Comparison of ENCODE assay signal across 17 cellular contexts in the genomic region with DNA sequence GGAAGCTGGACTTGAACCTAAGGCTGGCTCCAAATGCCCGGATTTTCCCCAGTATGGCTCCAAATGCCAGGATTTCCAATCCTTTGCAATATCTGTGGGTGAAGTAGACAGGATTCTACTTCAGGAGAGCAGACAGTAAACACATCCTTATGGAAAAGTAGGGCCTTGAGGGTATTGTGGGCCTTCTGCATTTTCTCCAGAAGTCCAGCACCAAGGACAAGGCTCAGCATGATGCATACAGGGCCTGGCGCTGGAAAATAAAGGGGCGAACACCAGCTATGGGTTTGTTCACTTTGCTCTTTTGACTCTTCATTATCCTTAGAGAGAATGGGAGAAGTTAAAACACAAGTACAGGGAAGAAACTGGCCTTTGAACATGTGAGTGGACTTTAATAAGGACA.
A peak's percentile ranks its signal among the peaks of the same experiment; 100 is the strongest.
DNase-seq lines count a peak whose midpoint lies in the region; ATAC-seq and TF ChIP-seq lines count a peak whose summit lies in the region.
"Had no signal": no experiment of that assay in that cellular context is flagged by ENCODE, and none has a peak within 500 bp of the region (broad histone marks: within the 10 kb centered on the region; RNA-seq: fewer than 3 reads in every experiment).

No MANE protein-coding gene starts in this region.

- no peaks in the 10 kb centered on the region for H3K27me3 Mint-ChIP-seq in activated T-helper 2 cell treated with anti-CD3 and anti-CD28 coated beads, Interferon-gamma antibody, Interleukin-2, Interleukin-4, amounts not matched to agents 10 μg/mL and 5 μg/mL and 100 μg/mL, durations not matched to agents 14 hours and 24 hours and 36 hours (ENCODE audit: low read depth)
- H3K27me3 Mint-ChIP-seq: activated CD4-positive, alpha-beta memory T cell treated with anti-CD3 and anti-CD28 coated beads, Interleukin-2, amount 10 ng/mL, durations not matched to agents 7 days and 5 days; activated naive CD8-positive, alpha-beta T cell treated with anti-CD3 and anti-CD28 coated beads for 36 hours had no signal

- H3K9me3 Mint-ChIP-seq in activated T-helper 2 cell treated with anti-CD3 and anti-CD28 coated beads, Interferon-gamma antibody, Interleukin-2, Interleukin-4, amounts not matched to agents 10 μg/mL and 5 μg/mL and 100 μg/mL, durations not matched to agents 14 hours and 24 hours and 36 hours = no peaks in the 10 kb centered on the region
- H3K9me3 Mint-ChIP-seq: activated CD4-positive, alpha-beta memory T cell treated with anti-CD3 and anti-CD28 coated beads, Interleukin-2, amount 10 ng/mL, durations not matched to agents 7 days and 5 days; activated naive CD8-positive, alpha-beta T cell treated with anti-CD3 and anti-CD28 coated beads for 36 hours; nephron had no signal

- H3K9me3 ChIP-seq in BE2C = no peaks in the 10 kb centered on the region
- H3K9me3 ChIP-seq: Caco-2, vagina had no signal

- intact Hi-C loops in activated T-helper 2 cell treated with anti-CD3 and anti-CD28 coated beads, Interferon-gamma antibody, Interleukin-2, Interleukin-4, amounts not matched to agents 10 μg/mL and 5 μg/mL and 100 μg/mL, durations not matched to agents 14 hours and 24 hours and 36 hours (cut with micrococcal nuclease) = no loop called here

- H3K4me3 ChIP-seq in AG10803 (ENCODE audit: low read length) (no peak overlapping the region), brain microvascular endothelial cell (ENCODE audit: low read depth, low read length) (no peak overlapping the region), BE2C (ENCODE audit: low read depth, low read length) (no peak overlapping the region)
- H3K4me3 ChIP-seq: vagina had no signal

- TF ChIP-seq CTCF in AG10803 (conservative IDR thresholded peaks at IDR 0.05; ENCODE audit: low read length) = no peak
- no peak for TF ChIP-seq CTCF in brain microvascular endothelial cell (IDR thresholded peaks at IDR 0.05; ENCODE audit: low read depth, low read length, missing control alignments)
- no peak for TF ChIP-seq CTCF in BE2C (IDR thresholded peaks at IDR 0.05; ENCODE audit: low read depth, low read length)

- no peak overlapping the region for H3K27ac Mint-ChIP-seq in activated T-helper 2 cell treated with anti-CD3 and anti-CD28 coated beads, Interferon-gamma antibody, Interleukin-2, Interleukin-4, amounts not matched to agents 10 μg/mL and 5 μg/mL and 100 μg/mL, durations not matched to agents 14 hours and 24 hours and 36 hours
- H3K27ac Mint-ChIP-seq: activated CD4-positive, alpha-beta memory T cell treated with anti-CD3 and anti-CD28 coated beads, Interleukin-2, amount 10 ng/mL, durations not matched to agents 7 days and 5 days; activated naive CD8-positive, alpha-beta T cell treated with anti-CD3 and anti-CD28 coated beads for 36 hours; nephron had no signal

- H3K27ac ChIP-seq in brain microvascular endothelial cell = peak overlapping the region; percentile 67
- H3K27ac ChIP-seq: vagina had no signal

- H3K27me3 ChIP-seq in brain microvascular endothelial cell (replicated peaks) = no peaks in the 10 kb centered on the region
- no peaks in the 10 kb centered on the region for H3K27me3 ChIP-seq in BE2C
- H3K27me3 ChIP-seq: vagina had no signal

- TF ChIP-seq RAD21 in Ishikawa (IDR thresholded peaks at IDR 0.05; ENCODE audit: low read depth) = no peak

- H3K4me1 Mint-ChIP-seq in activated T-helper 2 cell treated with anti-CD3 and anti-CD28 coated beads, Interferon-gamma antibody, Interleukin-2, Interleukin-4, amounts not matched to agents 10 μg/mL and 5 μg/mL and 100 μg/mL, durations not matched to agents 14 hours and 24 hours and 36 hours (ENCODE audit: low read depth) = no peaks in the 10 kb centered on the region
- H3K4me1 Mint-ChIP-seq: activated CD4-positive, alpha-beta memory T cell treated with anti-CD3 and anti-CD28 coated beads, Interleukin-2, amount 10 ng/mL, durations not matched to agents 7 days and 5 days; activated naive CD8-positive, alpha-beta T cell treated with anti-CD3 and anti-CD28 coated beads for 36 hours had no signal

- no peaks in the 10 kb centered on the region for H3K36me3 Mint-ChIP-seq in activated T-helper 2 cell treated with anti-CD3 and anti-CD28 coated beads, Interferon-gamma antibody, Interleukin-2, Interleukin-4, amounts not matched to agents 10 μg/mL and 5 μg/mL and 100 μg/mL, durations not matched to agents 14 hours and 24 hours and 36 hours (ENCODE audit: low read depth)
- H3K36me3 Mint-ChIP-seq: activated naive CD8-positive, alpha-beta T cell treated with anti-CD3 and anti-CD28 coated beads for 36 hours had no signal

- in situ Hi-C loops in brain microvascular endothelial cell (cut with HindIII; ENCODE audit: low pct_ligation_motif_present, low sequenced_read_pairs) = no loop called here

- no peak for TF ChIP-seq EP300 in Ishikawa (IDR thresholded peaks at IDR 0.05; ENCODE audit: borderline replicate concordance)

- no peak overlapping the region for H3K4me3 Mint-ChIP-seq in activated T-helper 2 cell treated with anti-CD3 and anti-CD28 coated beads, Interferon-gamma antibody, Interleukin-2, Interleukin-4, amounts not matched to agents 10 μg/mL and 5 μg/mL and 100 μg/mL, durations not matched to agents 14 hours and 24 hours and 36 hours (ENCODE audit: low read depth)
- H3K4me3 Mint-ChIP-seq: activated CD4-positive, alpha-beta memory T cell treated with anti-CD3 and anti-CD28 coated beads, Interleukin-2, amount 10 ng/mL, durations not matched to agents 7 days and 5 days; activated naive CD8-positive, alpha-beta T cell treated with anti-CD3 and anti-CD28 coated beads for 36 hours; nephron had no signal

- DNase-seq in AG10803 (ENCODE audit: low read depth) = peak; percentile 15
- peak; percentile 35 for DNase-seq in brain microvascular endothelial cell
- peak; percentile 60 for DNase-seq in left kidney (ENCODE audit: low read depth, low spot score)
- no peak for DNase-seq in activated T-helper 2 cell treated with anti-CD3 and anti-CD28 coated beads, Interferon-gamma antibody, Interleukin-2, Interleukin-4, amounts not matched to agents 10 μg/mL and 5 μg/mL and 100 μg/mL, durations not matched to agents 14 hours and 24 hours and 36 hours (ENCODE audit: low spot score)
- DNase-seq in BE2C = no peak
- DNase-seq: activated CD4-positive, alpha-beta memory T cell treated with anti-CD3 and anti-CD28 coated beads, Interleukin-2, amount 10 ng/mL, durations not matched to agents 7 days and 5 days; activated naive CD8-positive, alpha-beta T cell treated with anti-CD3 and anti-CD28 coated beads for 36 hours; activated T-cell treated with anti-CD3 and anti-CD28 coated beads, Interleukin-2, amount 50 U/mL, for 48 hours; NCI-H774; RPMI8226 had no signal

- no peak for TF ChIP-seq POLR2A in GM18505 (IDR thresholded peaks at IDR 0.05; ENCODE audit: borderline replicate concordance, extremely low read depth, insufficient read depth, insufficient read length)

- ATAC-seq in GM21528 (IDR thresholded peaks at IDR 0.05; ENCODE audit: low FRiP score, unreplicated experiment) (no peak), GM18505 (IDR thresholded peaks at IDR 0.05; ENCODE audit: unreplicated experiment) (no peak)
- ATAC-seq: HCT116 had no signal

- no peaks in the 10 kb centered on the region for H3K4me1 ChIP-seq in BE2C
- H3K4me1 ChIP-seq: vagina had no signal

- H3K36me3 ChIP-seq in brain microvascular endothelial cell (replicated peaks) = no peaks in the 10 kb centered on the region
- H3K36me3 ChIP-seq in BE2C = no peaks in the 10 kb centered on the region
- H3K36me3 ChIP-seq: vagina had no signal

TF ChIP-seq in Ishikawa, 13 proteins besides CTCF, POLR2A, EP300 and RAD21:
- TF ChIP-seq YY1 (IDR thresholded peaks at IDR 0.05; ENCODE audit: low read depth) (no peak), NFIC (IDR thresholded peaks at IDR 0.05) (no peak), CREB1 (IDR thresholded peaks at IDR 0.05; ENCODE audit: low read depth) (no peak), FOXM1 (IDR thresholded peaks at IDR 0.05; ENCODE audit: borderline replicate concordance, low read depth) (no peak), EGR1 (IDR thresholded peaks at IDR 0.05) (no peak), TCF12 (IDR thresholded peaks at IDR 0.05; ENCODE audit: low read depth) (no peak)
- TF ChIP-seq, protein P1, sequence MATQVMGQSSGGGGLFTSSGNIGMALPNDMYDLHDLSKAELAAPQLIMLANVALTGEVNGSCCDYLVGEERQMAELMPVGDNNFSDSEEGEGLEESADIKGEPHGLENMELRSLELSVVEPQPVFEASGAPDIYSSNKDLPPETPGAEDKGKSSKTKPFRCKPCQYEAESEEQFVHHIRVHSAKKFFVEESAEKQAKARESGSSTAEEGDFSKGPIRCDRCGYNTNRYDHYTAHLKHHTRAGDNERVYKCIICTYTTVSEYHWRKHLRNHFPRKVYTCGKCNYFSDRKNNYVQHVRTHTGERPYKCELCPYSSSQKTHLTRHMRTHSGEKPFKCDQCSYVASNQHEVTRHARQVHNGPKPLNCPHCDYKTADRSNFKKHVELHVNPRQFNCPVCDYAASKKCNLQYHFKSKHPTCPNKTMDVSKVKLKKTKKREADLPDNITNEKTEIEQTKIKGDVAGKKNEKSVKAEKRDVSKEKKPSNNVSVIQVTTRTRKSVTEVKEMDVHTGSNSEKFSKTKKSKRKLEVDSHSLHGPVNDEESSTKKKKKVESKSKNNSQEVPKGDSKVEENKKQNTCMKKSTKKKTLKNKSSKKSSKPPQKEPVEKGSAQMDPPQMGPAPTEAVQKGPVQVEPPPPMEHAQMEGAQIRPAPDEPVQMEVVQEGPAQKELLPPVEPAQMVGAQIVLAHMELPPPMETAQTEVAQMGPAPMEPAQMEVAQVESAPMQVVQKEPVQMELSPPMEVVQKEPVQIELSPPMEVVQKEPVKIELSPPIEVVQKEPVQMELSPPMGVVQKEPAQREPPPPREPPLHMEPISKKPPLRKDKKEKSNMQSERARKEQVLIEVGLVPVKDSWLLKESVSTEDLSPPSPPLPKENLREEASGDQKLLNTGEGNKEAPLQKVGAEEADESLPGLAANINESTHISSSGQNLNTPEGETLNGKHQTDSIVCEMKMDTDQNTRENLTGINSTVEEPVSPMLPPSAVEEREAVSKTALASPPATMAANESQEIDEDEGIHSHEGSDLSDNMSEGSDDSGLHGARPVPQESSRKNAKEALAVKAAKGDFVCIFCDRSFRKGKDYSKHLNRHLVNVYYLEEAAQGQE (IDR thresholded peaks at IDR 0.05; ENCODE audit: low read depth) = peak; percentile 55; the same call in 1 of the 2 replicates

Comparison
In these comparisons a context has a peak if more than half of its experiments do, and no peak if none do; other contexts are left out.
1. DNase-seq: peak in AG10803 (single experiment), brain microvascular endothelial cell (single experiment) and left kidney (single experiment); none in activated T-helper 2 cell treated with anti-CD3 and anti-CD28 coated beads, Interferon-gamma antibody, Interleukin-2, Interleukin-4, amounts not matched to agents 10 μg/mL and 5 μg/mL and 100 μg/mL, durations not matched to agents 14 hours and 24 hours and 36 hours (single experiment) and BE2C (single experiment).